In the genomic region with DNA sequence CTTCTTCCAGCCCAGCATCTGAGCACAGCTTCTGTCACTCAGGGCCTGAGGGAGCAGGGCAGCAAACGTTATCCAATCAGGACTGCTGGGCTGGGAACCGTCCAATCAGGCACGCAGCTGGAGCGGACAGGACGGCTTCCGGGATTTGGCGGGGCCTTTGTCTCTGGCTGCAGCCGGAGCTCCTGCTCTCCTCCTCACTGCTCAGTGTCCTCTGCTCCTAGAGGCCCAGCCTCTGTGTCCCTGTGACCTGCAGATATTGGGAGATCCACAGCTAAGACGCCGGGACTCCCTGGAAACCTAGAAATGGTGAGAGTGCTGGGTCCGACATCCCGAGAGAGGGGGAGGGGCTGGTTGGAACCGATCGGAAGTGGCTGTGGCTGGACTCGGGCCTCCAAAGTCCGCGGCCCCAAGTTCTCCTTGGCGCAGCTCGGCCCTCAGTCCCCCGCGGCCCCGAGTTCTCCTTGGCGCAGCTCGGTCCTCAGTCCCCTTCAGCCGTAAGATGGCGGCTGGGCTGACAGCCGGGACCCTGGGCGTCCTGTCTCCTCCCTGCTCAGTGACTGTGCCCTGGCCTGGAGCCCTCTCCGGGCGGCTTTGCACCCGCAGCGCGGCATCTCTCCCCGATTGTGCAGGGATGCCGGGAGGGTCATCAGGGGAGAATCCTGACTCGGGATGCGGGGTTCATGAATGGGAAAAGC, we compare ENCODE assay signal across 8 cellular contexts. TPM values are rescaled to one million over a fixed set of nuclear protein-coding genes. Genes with fewer than 3 reads are reported as not detected.
DNase-seq lines count a peak whose midpoint lies in the region; ATAC-seq and TF ChIP-seq lines count a peak whose summit lies in the region.

A gene (plus strand): TSS at position 154 of the 695 bp plus-strand sequence. CDS start 150 bp downstream, at position 304.

- peaks cover 18 to 29% of the 10 kb centered on the region in 2 donors for H3K36me3 Mint-ChIP-seq in CD14-positive monocyte

- H3K27ac Mint-ChIP-seq in CD14-positive monocyte, result peak within 1 kb of the TSS; percentile 86 to 95 (median 91)

- H3K36me3 ChIP-seq in right lobe of liver, result no peaks in the 10 kb centered on the region

- H3K4me3 ChIP-seq in dorsolateral prefrontal cortex, result peak within 1 kb of the TSS; percentile 50 to 93 (median 82)
- H3K4me3 ChIP-seq in right lobe of liver, result peak within 1 kb of the TSS; percentile 65 to 73 (median 72)

- peak within 1 kb of the TSS in 50 of 59 donors; percentile 10 to 85 (median 65) for H3K27ac ChIP-seq in dorsolateral prefrontal cortex
- peak within 1 kb of the TSS in 2 of 3 donors; percentile 15 to 56 for H3K27ac ChIP-seq in right lobe of liver

- H3K27me3 ChIP-seq in dorsolateral prefrontal cortex (no peaks in the 10 kb centered on the region), right lobe of liver (no peaks in the 10 kb centered on the region)

- peak; percentile 99 for ATAC-seq in GM19397 (IDR thresholded peaks at IDR 0.05; ENCODE audit: unreplicated experiment)
- ATAC-seq in HG03571 (IDR thresholded peaks at IDR 0.05; ENCODE audit: unreplicated experiment), result peak; percentile 98
- ATAC-seq in right lobe of liver, result peak; percentile 100

- TF ChIP-seq CTCF in CD14-positive monocyte (IDR thresholded peaks at IDR 0.05), result no peak
- peak in 3 of 56 donors; percentile 8 to 9 (median 9) for TF ChIP-seq CTCF in dorsolateral prefrontal cortex (IDR thresholded peaks at IDR 0.05 in 54 of 56, conservative IDR thresholded peaks at IDR 0.05 in 2 of 56; ENCODE audit: low read depth in 1 of 56, partially characterized antibody in 56 of 56)
- TF ChIP-seq CTCF in right lobe of liver (IDR thresholded peaks at IDR 0.05), result no peak

- H3K27me3 Mint-ChIP-seq in CD14-positive monocyte (ENCODE audit: low read depth in 3 of 3), result peaks cover 0 to 1% (median 0%) of the 10 kb centered on the region in 3 donors

- 0% methylated on average over 13 of the region's 37 CpGs for WGBS in right lobe of liver (ENCODE audit: insufficient coverage, low coverage, low lambda C conversion rate, missing lambda C conversion rate)

- peak within 1 kb of the TSS; percentile 96 to 98 for H3K4me3 Mint-ChIP-seq in CD14-positive monocyte

- no peaks in the 10 kb centered on the region for H3K9me3 ChIP-seq in right lobe of liver

- H3K9me3 Mint-ChIP-seq in CD14-positive monocyte, result peaks cover 23 to 56% (median 35%) of the 10 kb centered on the region in 7 donors

- H3K4me1 ChIP-seq in right lobe of liver, result no peaks in the 10 kb centered on the region

- TF ChIP-seq POLR2A in right lobe of liver (IDR thresholded peaks at IDR 0.05), result no peak

- peaks cover 17% of the 10 kb centered on the region for H3K4me1 Mint-ChIP-seq in CD14-positive monocyte

- intact Hi-C loops in CD14-positive monocyte (cut with micrococcal nuclease), result loop anchor here (5.0 to 10.0 kb wide), 3 partner anchors 104 to 709 kb away; a partner anchor contains a TSS
- intact Hi-C loops in dorsolateral prefrontal cortex (cut with DNase I), result loop anchor here in 1 of 2 donors (10.0 kb wide), 1 partner anchor 129 kb away; a partner anchor contains a TSS
- intact Hi-C loops in right lobe of liver (cut with DNase I), result no loop called here

- DNase-seq in CD14-positive monocyte (ENCODE audit: low spot score), result peak; percentile 71
- peak; percentile 95 for DNase-seq in NCI-H82 (lab: John Stamatoyannopoulos, UW)
- peak; percentile 81 to 87 for DNase-seq in activated CD4-positive, alpha-beta T cell treated with anti-CD3 and anti-CD28 coated beads, Interleukin-2, amount 50 U/mL, for 48 hours
- peak; percentile 88 to 97 (median 96) for DNase-seq in dorsolateral prefrontal cortex
- peak; percentile 92 to 95 (median 94) for DNase-seq in right lobe of liver
- peak; percentile 66 to 79 for DNase-seq in stimulated activated CD4-positive, alpha-beta T cell treated with anti-CD3 and anti-CD28 coated beads, Interleukin-4, amount 100 ng/mL, for 4 hours

RNA-seq across cellular contexts. Expression of the gene that starts here (rescaled TPM):
- polyA plus RNA-seq in CD14-positive monocyte, result under 1 TPM; 0.44 to 0.89 TPM
- total RNA-seq in dorsolateral prefrontal cortex (1 to 10 TPM; 3.3 to 9.5 (median 6.2) TPM), right lobe of liver (1 to 10 TPM; 1.2 to 2.0 (median 1.6) TPM)

Comparison
In these comparisons a context has a peak if more than half of its experiments do, and no peak if none do; other contexts are left out.
1. Peak in every context shown above with its lines: DNase-seq, ATAC-seq, H3K4me3 ChIP-seq and H3K27ac ChIP-seq.
2. Peak in DNase-seq in CD14-positive monocyte; RNA of the gene not detected or under 1 TPM.
3. intact Hi-C loops: an anchor here in CD14-positive monocyte (5.0 to 10.0 kb wide); none called in right lobe of liver.